In genomic region chr16:51155901-51156810, GRCh38 we compare ENCODE assay signal across 11 cellular contexts. TPM values are rescaled to one million over a fixed set of nuclear protein-coding genes. Genes with fewer than 3 reads are reported as not detected.
A peak's percentile ranks its signal among the peaks of the same experiment; 100 is the strongest.
DNase-seq lines count a peak whose midpoint lies in the region; ATAC-seq and TF ChIP-seq lines count a peak whose summit lies in the region.
"Had no signal": no experiment of that assay in that cellular context is flagged by ENCODE, and none has a peak within 500 bp of the region (broad histone marks: within the 10 kb centered on the region; RNA-seq: fewer than 3 reads in every experiment).

No MANE protein-coding gene starts in this region.

- H3K9me3 ChIP-seq in stomach (peaks cover 0 to 19% (median 0%) of the 10 kb centered on the region in 4 donors), tibial nerve (peaks cover 0 to 4% (median 0%) of the 10 kb centered on the region in 4 donors)

- peaks cover 32 to 57% (median 41%) of the 10 kb centered on the region in 4 donors for H3K4me1 ChIP-seq in stomach
- peaks cover 0 to 45% (median 5%) of the 10 kb centered on the region in 4 donors for H3K4me1 ChIP-seq in tibial nerve

- DNase-seq in NCI-H2227 (lab: John Stamatoyannopoulos, UW; ENCODE audit: unreplicated experiment) (peak; percentile 22), NCI-H2227 treated with DMSO at 0.1 percent for 48 hours (lab: John Stamatoyannopoulos, UW) (no peak), brain microvascular endothelial cell (no peak), inferior parietal cortex (ENCODE audit: extremely low spot score) (peak; percentile 20), stomach (no peak), tibial nerve (ENCODE audit: low spot score in 2 of 2) (no peak), NCI-H2171 (lab: John Stamatoyannopoulos, UW) (no peak)
- DNase-seq: activated CD4-positive, alpha-beta T cell treated with anti-CD3 and anti-CD28 coated beads, Interleukin-2, amount 10 ng/mL, durations not matched to agents 24 days and 14 days; NCI-H1105 treated with DMSO at 0.1 percent for 48 hours had no signal

- no peak for ATAC-seq in HG03457 (IDR thresholded peaks at IDR 0.05; ENCODE audit: unreplicated experiment)

- H3K27me3 ChIP-seq in brain microvascular endothelial cell (replicated peaks), result peaks cover 50% of the 10 kb centered on the region
- H3K27me3 ChIP-seq in stomach, result peaks cover 35 to 91% (median 56%) of the 10 kb centered on the region in 3 donors
- peaks cover 0 to 72% of the 10 kb centered on the region in 2 donors for H3K27me3 ChIP-seq in tibial nerve

- H3K36me3 ChIP-seq in brain microvascular endothelial cell (replicated peaks), result no peaks in the 10 kb centered on the region
- no peaks in the 10 kb centered on the region for H3K36me3 ChIP-seq in stomach
- H3K36me3 ChIP-seq in tibial nerve, result no peaks in the 10 kb centered on the region

- no peak for TF ChIP-seq POLR2A in stomach (IDR thresholded peaks at IDR 0.05)
- no peak for TF ChIP-seq POLR2A in tibial nerve (IDR thresholded peaks at IDR 0.05)

- H3K27ac ChIP-seq in brain microvascular endothelial cell (no peak overlapping the region), stomach (peak overlapping the region; percentile 33 to 83 (median 42)), tibial nerve (no peak overlapping the region)
- H3K27ac ChIP-seq: 22Rv1 had no signal

- WGBS in stomach, 5 donors, result 4 to 8% (median 6%) methylated on average over 42 to 57 of the region's 57 CpGs
- 19 to 21% methylated on average over 32 to 44 of the region's 57 CpGs for WGBS in tibial nerve, 2 donors

- in situ Hi-C loops in brain microvascular endothelial cell (cut with HindIII; ENCODE audit: low pct_ligation_motif_present, low sequenced_read_pairs), result no loop called here

- TF ChIP-seq EP300 in stomach (IDR thresholded peaks at IDR 0.05) (no peak), tibial nerve (IDR thresholded peaks at IDR 0.05) (no peak)

- H3K4me3 ChIP-seq in brain microvascular endothelial cell (ENCODE audit: low read depth, low read length) (peak overlapping the region; percentile 5), stomach (peak overlapping the region; percentile 25 to 53 (median 27)), tibial nerve (peak overlapping the region in 1 of 4 donors; percentile 23)

- peak; percentile 1 for TF ChIP-seq CTCF in brain microvascular endothelial cell (IDR thresholded peaks at IDR 0.05; ENCODE audit: low read depth, low read length, missing control alignments)
- no peak for TF ChIP-seq CTCF in stomach (IDR thresholded peaks at IDR 0.05)
- TF ChIP-seq CTCF in tibial nerve (IDR thresholded peaks at IDR 0.05), result no peak

- intact Hi-C loops in stomach (cut with DNase I; ENCODE audit: low total_unique reads), result no loop called here

RNA-seq across cellular contexts. Expression of gene SALL1, which starts 5.1 kb away (rescaled TPM):
- total RNA-seq in stomach (1 to 10 TPM in 1 of 5 donors, under 1 TPM in 2, not detected in 2; 0.45 to 1.0 (median 0.92) TPM), tibial nerve (1 to 10 TPM in 1 of 4 donors, under 1 TPM in 3; 0.21 to 1.4 (median 0.26) TPM)
- polyA plus RNA-seq in stomach, result 1 to 10 TPM in 2 of 3 donors, under 1 TPM in 1; 0.43 to 6.3 (median 2.6) TPM
- total RNA-seq: activated CD4-positive, alpha-beta T cell treated with anti-CD3 and anti-CD28 coated beads, Interleukin-2, amount 10 ng/mL, durations not matched to agents 24 days and 14 days had no signal

Comparison
In these comparisons a context has a peak if more than half of its experiments do, and no peak if none do; other contexts are left out.
1. DNase-seq: peak in NCI-H2227 (single experiment) and inferior parietal cortex (single experiment); none in NCI-H2227 treated with DMSO at 0.1 percent for 48 hours (single experiment), brain microvascular endothelial cell (single experiment), stomach (single experiment), tibial nerve (0 of 2) and NCI-H2171 (single experiment).
2. H3K27ac ChIP-seq: peak in stomach (5 of 5); none in brain microvascular endothelial cell (single experiment) and tibial nerve (0 of 4).